8 cellular contexts compared by ENCODE assay signal in the genomic region with DNA sequence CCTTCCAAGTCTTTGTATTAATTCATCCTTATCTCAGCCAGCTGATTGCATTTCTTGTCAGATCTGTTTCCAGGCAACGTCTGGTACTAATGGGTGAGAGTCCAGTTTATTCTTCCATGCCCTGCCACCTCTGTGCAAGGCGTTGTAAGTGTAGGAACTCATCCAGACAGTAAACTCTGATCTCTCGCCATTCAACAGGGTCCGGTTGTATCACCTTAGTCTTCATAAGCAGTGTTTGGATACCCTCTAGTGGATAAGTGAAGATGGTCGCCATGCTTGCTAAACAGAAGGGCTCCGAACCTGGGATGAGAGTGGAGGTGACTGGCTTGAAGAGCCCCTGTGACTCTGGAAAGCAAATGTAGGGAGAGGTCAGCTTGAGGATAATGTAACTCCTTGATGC. TPM values are rescaled to one million over a fixed set of nuclear protein-coding genes. Genes with fewer than 3 reads are reported as not detected.
DNase-seq lines count a peak whose midpoint lies in the region; ATAC-seq and TF ChIP-seq lines count a peak whose summit lies in the region.

No MANE protein-coding gene starts in this region.

- H3K36me3 ChIP-seq in WERI-Rb-1 (no peaks in the 10 kb centered on the region), prostate gland (no peaks in the 10 kb centered on the region)

- ATAC-seq in GM19023 (IDR thresholded peaks at IDR 0.05; ENCODE audit: unreplicated experiment) (no peak), HG03354 (IDR thresholded peaks at IDR 0.05; ENCODE audit: poor library complexity, severe bottlenecking, unreplicated experiment) (no peak)

- intact Hi-C loops in prostate gland (cut with DNase I) = loop anchor here (5.0 kb wide), 2 partner anchors 43 to 163 kb away; no protein-coding TSS in a partner anchor

- H3K4me1 ChIP-seq in prostate gland (replicated peaks) = no peaks in the 10 kb centered on the region

- DNase-seq in AG08396 (ENCODE audit: low spot score) (peak; percentile 26), GM03348 (ENCODE audit: low spot score) (peak; percentile 29), NCI-H1694 (lab: John Stamatoyannopoulos, UW) (peak; percentile 33), WERI-Rb-1 (peak; percentile 50), globus pallidus (ENCODE audit: low spot score) (peak; percentile 9), prostate gland (ENCODE audit: low spot score) (peak; percentile 48)

- TF ChIP-seq CTCF in WERI-Rb-1 (IDR thresholded peaks at IDR 0.05; ENCODE audit: low read depth, low read length) (peak; percentile 70), prostate gland (IDR thresholded peaks at IDR 0.05) (peak in 3 of 4 experiments; percentile 55 to 66 (median 56))

- H3K27ac ChIP-seq in WERI-Rb-1 (no peak overlapping the region), prostate gland (no peak overlapping the region)

- H3K27me3 ChIP-seq in WERI-Rb-1 (ENCODE audit: insufficient read depth, low read depth, severe bottlenecking) (no peaks in the 10 kb centered on the region), prostate gland (replicated peaks; ENCODE audit: insufficient read depth) (no peaks in the 10 kb centered on the region)

- no peak for TF ChIP-seq POLR2A in prostate gland (IDR thresholded peaks at IDR 0.05)

- 23% methylated on average over 6 of the region's 6 CpGs for WGBS in prostate gland

- H3K9me3 ChIP-seq in WERI-Rb-1 (ENCODE audit: severe bottlenecking) = no peaks in the 10 kb centered on the region
- H3K9me3 ChIP-seq in prostate gland = no peaks in the 10 kb centered on the region

- no peak overlapping the region for H3K4me3 ChIP-seq in WERI-Rb-1 (ENCODE audit: low read depth, low read length)
- H3K4me3 ChIP-seq in prostate gland = no peak overlapping the region

RNA-seq across cellular contexts. Expression of a gene that starts 51.6 kb away (rescaled TPM):
- 10 to 100 TPM; 15.6 to 33.1 TPM for total RNA-seq in prostate gland
